In the genomic region with DNA sequence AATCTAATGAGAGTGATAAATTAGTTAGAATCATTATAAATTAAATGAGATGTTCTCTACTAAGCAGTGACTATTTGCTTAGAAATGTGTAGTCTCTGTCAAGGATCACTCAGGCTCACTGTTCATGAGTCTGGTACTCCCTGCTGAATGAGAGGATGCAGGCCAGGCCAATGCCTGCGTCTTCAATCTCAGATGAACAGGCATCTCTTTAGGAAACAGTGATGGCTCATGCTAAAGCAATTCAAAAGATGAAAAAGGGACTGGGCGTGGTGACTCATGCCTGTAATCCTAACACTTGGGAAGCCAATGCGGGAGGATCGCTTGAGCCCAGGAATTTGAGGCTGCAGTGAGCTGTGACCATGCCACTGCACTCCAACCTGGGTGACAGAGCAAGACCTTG, we compare ENCODE assay signal across 9 cellular contexts.
A peak's percentile ranks its signal among the peaks of the same experiment; 100 is the strongest.
DNase-seq lines count a peak whose midpoint lies in the region; ATAC-seq and TF ChIP-seq lines count a peak whose summit lies in the region.
"Had no signal": no experiment of that assay in that cellular context is flagged by ENCODE, and none has a peak within 500 bp of the region (broad histone marks: within the 10 kb centered on the region; RNA-seq: fewer than 3 reads in every experiment).

No MANE protein-coding gene starts in this region.

- no peak overlapping the region for H3K9ac ChIP-seq in Karpas-422 (ENCODE audit: low read length)

- ATAC-seq in GM18498 (IDR thresholded peaks at IDR 0.05; ENCODE audit: unreplicated experiment): no peak

- no peaks in the 10 kb centered on the region for H3K4me1 ChIP-seq in Karpas-422 (ENCODE audit: low read length)
- H3K4me1 ChIP-seq: sigmoid colon had no signal

- no peaks in the 10 kb centered on the region for H3K79me2 ChIP-seq in Karpas-422 (ENCODE audit: low read length)

- no peaks in the 10 kb centered on the region for H3K36me3 ChIP-seq in Karpas-422 (ENCODE audit: insufficient read depth, low read length)
- H3K36me3 ChIP-seq: sigmoid colon had no signal

- peak; percentile 83 for DNase-seq in H4 (ENCODE audit: low spot score)
- DNase-seq in RPMI7951 (ENCODE audit: low read depth): peak; percentile 86
- DNase-seq in fibroblast of mammary gland (ENCODE audit: low read depth): peak; percentile 91
- peak; percentile 78 for DNase-seq in skeletal muscle cell (ENCODE audit: low read depth)
- DNase-seq in NCI-H1105 (lab: John Stamatoyannopoulos, UW): no peak
- DNase-seq in Karpas-422: no peak
- DNase-seq: NCI-H2171 treated with DMSO at 0.1 percent for 48 hours, sigmoid colon had no signal

- H3K27me3 ChIP-seq in Karpas-422 (ENCODE audit: low read length): no peaks in the 10 kb centered on the region
- H3K27me3 ChIP-seq: sigmoid colon had no signal

- H2AFZ ChIP-seq in Karpas-422 (ENCODE audit: low read length): no peak overlapping the region

- H3K4me3 ChIP-seq in fibroblast of mammary gland (ENCODE audit: control insufficient read depth, low read depth, low read length) (no peak overlapping the region), skeletal muscle cell (ENCODE audit: low read depth, low read length) (no peak overlapping the region), Karpas-422 (ENCODE audit: low read length) (no peak overlapping the region)
- H3K4me3 ChIP-seq: sigmoid colon had no signal

- TF ChIP-seq CTCF in fibroblast of mammary gland (conservative IDR thresholded peaks at IDR 0.05; ENCODE audit: control insufficient read depth, insufficient read depth, low read depth, low read length): no peak

- no peak overlapping the region for H3K4me2 ChIP-seq in Karpas-422 (ENCODE audit: low read depth, low read length, poor library complexity, severe bottlenecking)

- no peaks in the 10 kb centered on the region for H4K20me1 ChIP-seq in Karpas-422 (ENCODE audit: insufficient read depth, low read depth, low read length)

- H3K27ac ChIP-seq in Karpas-422 (ENCODE audit: low read length): no peak overlapping the region
- H3K27ac ChIP-seq: sigmoid colon had no signal

- H3K9me3 ChIP-seq in Karpas-422 (ENCODE audit: low read length): no peaks in the 10 kb centered on the region
- H3K9me3 ChIP-seq: sigmoid colon had no signal

- no peaks in the 10 kb centered on the region for H3K9me2 ChIP-seq in Karpas-422 (replicated peaks; ENCODE audit: insufficient read depth, low read length)

Comparison
In these comparisons a context has a peak if more than half of its experiments do, and no peak if none do; other contexts are left out.
1. DNase-seq: peak in H4 (single experiment), RPMI7951 (single experiment), fibroblast of mammary gland (single experiment) and skeletal muscle cell (single experiment); none in NCI-H1105 (single experiment) and Karpas-422 (single experiment).